ENCODE assay signal across 1 cellular context in genomic region chr19:53947624-53948023, GRCh38.
TF ChIP-seq lines count a peak whose summit lies in the region.

No MANE protein-coding gene starts in this region.

TF ChIP-seq in K562, 482 proteins besides CTCF, POLR2A, EP300 and RAD21:
- TF ChIP-seq ZFP36 (IDR thresholded peaks at IDR 0.05; ENCODE audit: low read depth, low read length, partially characterized antibody), result peak; percentile 94
- no peak for TF ChIP-seq SUPT5H (IDR thresholded peaks at IDR 0.05)
